In genomic region chr3:113783980-113784379, GRCh38 we compare ENCODE assay signal across 1 cellular context.
TF ChIP-seq lines count a peak whose summit lies in the region.

No MANE protein-coding gene starts in this region.

TF ChIP-seq in GM23338, 12 proteins besides CTCF, POLR2A, EP300 and RAD21 (continued from another document):
- TF ChIP-seq REST (IDR thresholded peaks at IDR 0.05; ENCODE audit: unreplicated experiment) (no peak), NANOG (IDR thresholded peaks at IDR 0.05; ENCODE audit: borderline replicate concordance) (peak; percentile 38; the same call in 1 of the 2 replicates)
TF ChIP-seq in GM23338: peak in this region for 2.
